ENCODE assay signal across 29 cellular contexts in genomic region chr5:179288101-179288808, GRCh38. TPM values are rescaled to one million over a fixed set of nuclear protein-coding genes. Genes with fewer than 3 reads are reported as not detected.
DNase-seq lines count a peak whose midpoint lies in the region; ATAC-seq, FAIRE-seq and TF ChIP-seq lines count a peak whose summit lies in the region.
"Had no signal": no experiment of that assay in that cellular context is flagged by ENCODE, and none has a peak within 500 bp of the region (broad histone marks: within the 10 kb centered on the region; RNA-seq: fewer than 3 reads in every experiment).

No MANE protein-coding gene starts in this region.

- no peak for TF ChIP-seq RAD21 in liver (IDR thresholded peaks at IDR 0.05)
- no peak for TF ChIP-seq RAD21 in HepG2 (CRISPR knock-in tag; IDR thresholded peaks at IDR 0.05)

- POLR2A ChIA-PET in HepG2 (lab: Yijun Ruan, JAX) = no interaction called here

- TF ChIP-seq EP300 in HepG2 (IDR thresholded peaks at IDR 0.05; ENCODE audit: low read depth in 2 of 2, low read length in 2 of 2) (no peak), HepG2 (CRISPR knock-in tag; IDR thresholded peaks at IDR 0.05; ENCODE audit: borderline replicate concordance) (no peak)

- H3K27me3 ChIP-seq in liver (ENCODE audit: control insufficient read depth in 4 of 4, insufficient read depth in 4 of 4, low read length in 3 of 4) (no peaks in the 10 kb centered on the region), HepG2 (ENCODE audit: control insufficient read depth in 1 of 2, insufficient read depth in 2 of 2, low read length in 2 of 2) (peaks cover 4 to 20% of the 10 kb centered on the region in 2 experiments; a peak in 4 of 5 replicates), right lobe of liver (no peaks in the 10 kb centered on the region), gastrocnemius medialis (no peaks in the 10 kb centered on the region)
- H3K27me3 ChIP-seq: Peyer's patch had no signal

- ATAC-seq in HepG2 (no peak), right lobe of liver (no peak), gastrocnemius medialis (peak in 1 of 2 donors; percentile 10)
- ATAC-seq: A549; activated naive CD4-positive, alpha-beta T cell treated with anti-CD3 and anti-CD28 coated beads, Interleukin-2, amount 50 U/mL, for 72 hours; activated T-cell treated with anti-CD3 and anti-CD28 coated beads, Interleukin-2, amount 50 U/mL, for 72 hours; GM12878; stimulated activated memory B cell treated with anti-CD40 and anti-IgM and Interleukin-4, amounts not matched to agents 10 μg/mL and 1 μg/mL and 100 μg/mL, for 72 hours had no signal

- H3K9me3 ChIP-seq in liver (ENCODE audit: control insufficient read depth in 4 of 4, low read length in 3 of 4) (no peaks in the 10 kb centered on the region), HepG2 (ENCODE audit: low read length) (no peaks in the 10 kb centered on the region), right lobe of liver (no peaks in the 10 kb centered on the region), gastrocnemius medialis (no peaks in the 10 kb centered on the region)
- H3K9me3 ChIP-seq: A549, Peyer's patch, prostate gland had no signal

- H3K4me3 ChIP-seq in liver (ENCODE audit: low read depth in 1 of 3, low read length in 3 of 3) (no peak overlapping the region), HepG2 (replicated peaks in 1 of 3; ENCODE audit: insufficient read depth in 1 of 3, low read depth in 2 of 3, low read length in 3 of 3) (no peak overlapping the region), right lobe of liver (no peak overlapping the region), gastrocnemius medialis (no peak overlapping the region)
- H3K4me3 ChIP-seq: A549, GM12878, Peyer's patch, prostate gland, SK-N-MC had no signal

- no peaks in the 10 kb centered on the region for H3K79me2 ChIP-seq in HepG2 (ENCODE audit: insufficient read depth, low read length)

- DNase-seq in HepG2 (ENCODE audit: low spot score) (no peak), right lobe of liver (peak in 2 of 3 donors; percentile 7 to 37), gastrocnemius medialis (no peak), HK-2 (ENCODE audit: unreplicated experiment) (no peak), SKM-1 treated with dmso at 0.1 percent for 144 hours (lab: John Stamatoyannopoulos, UW; ENCODE audit: unreplicated experiment) (no peak)
- DNase-seq in activated CD8-positive, alpha-beta memory T cell treated with anti-CD3 and anti-CD28 coated beads for 24 hours = no peak
- DNase-seq in stimulated activated CD4-positive, alpha-beta T cell treated with anti-CD3 and anti-CD28 coated beads, Interleukin-15, amount 100 ng/mL, for 24 hours = no peak
- DNase-seq: activated T-cell treated with anti-CD3 and anti-CD28 coated beads, Interleukin-2, amount 50 U/mL, for 72 hours; dermis blood vessel endothelial cell; GF-D8; H7; hippocampal formation; KBM-7; midbrain; MV-4-11; NCI-H187; NCI-H345; NK-92 treated with Interleukin-12 subunit alpha and Interleukin-12 subunit beta, amount 100 ng/mL, for 24 hours; T1000 had no signal

- 79% methylated on average over 21 of the region's 21 CpGs for WGBS in liver
- 44% methylated on average over 17 of the region's 21 CpGs for WGBS in HepG2 (ENCODE audit: low lambda C conversion rate)
- 88% methylated on average over 7 of the region's 21 CpGs for WGBS in right lobe of liver (ENCODE audit: insufficient coverage, low coverage, low lambda C conversion rate, missing lambda C conversion rate)

- H3K9ac ChIP-seq in liver (ENCODE audit: low read depth in 1 of 2, low read length in 2 of 2) (no peak overlapping the region), HepG2 (ENCODE audit: insufficient read depth, low read depth, low read length) (no peak overlapping the region)

- no peak overlapping the region for H2AFZ ChIP-seq in HepG2 (ENCODE audit: low read length)

- CTCF ChIA-PET in HepG2 (lab: Yijun Ruan, JAX; ENCODE audit: low intra/inter-chr PET ratio, low total read pairs) = no interaction called here

- in situ Hi-C loops in HepG2 (cut with HindIII; ENCODE audit: extremely low pct_ligation_motif_present, low pct_unique_long_range_greater_than_20kb) = no loop called here
- in situ Hi-C loops in gastrocnemius medialis (cut with MboI; ENCODE audit: low sequenced_read_pairs in 4 of 4) = no loop called here

- H3K4me1 ChIP-seq in liver (ENCODE audit: control insufficient read depth in 4 of 4, insufficient read depth in 4 of 4, low read length in 3 of 4) = no peaks in the 10 kb centered on the region
- H3K4me1 ChIP-seq in HepG2 (ENCODE audit: insufficient read depth, low read length) = no peaks in the 10 kb centered on the region
- H3K4me1 ChIP-seq in right lobe of liver = no peaks in the 10 kb centered on the region
- H3K4me1 ChIP-seq in gastrocnemius medialis = peaks cover 30 to 35% of the 10 kb centered on the region in 2 donors
- H3K4me1 ChIP-seq: A549, Peyer's patch, prostate gland had no signal

- no peak for FAIRE-seq in HepG2 (lab: Jason Lieb, UNC)
- FAIRE-seq: A549, endothelial cell of umbilical vein, GM12878 had no signal

- no peaks in the 10 kb centered on the region for H4K20me1 ChIP-seq in HepG2 (ENCODE audit: insufficient read depth, low read length)

- TF ChIP-seq POLR2A in HepG2 (IDR thresholded peaks at IDR 0.05; ENCODE audit: insufficient read depth in 1 of 2, low read depth in 2 of 2, low read length in 2 of 2) = no peak
- TF ChIP-seq POLR2A in right lobe of liver (IDR thresholded peaks at IDR 0.05) = no peak
- TF ChIP-seq POLR2A in gastrocnemius medialis (IDR thresholded peaks at IDR 0.05) = no peak

- H3K36me3 ChIP-seq in liver (ENCODE audit: control insufficient read depth in 4 of 4, insufficient read depth in 3 of 4, low read depth in 1 of 4, low read length in 3 of 4) (no peaks in the 10 kb centered on the region), HepG2 (replicated peaks in 1 of 2; ENCODE audit: control insufficient read depth in 1 of 2, insufficient read depth in 2 of 2, low read length in 2 of 2) (no peaks in the 10 kb centered on the region), right lobe of liver (no peaks in the 10 kb centered on the region), gastrocnemius medialis (no peaks in the 10 kb centered on the region)
- H3K36me3 ChIP-seq: Peyer's patch, prostate gland had no signal

- TF ChIP-seq CTCF in liver (IDR thresholded peaks at IDR 0.05; ENCODE audit: low read depth, low read length, missing input control) (no peak), HepG2 (CRISPR knock-in tag; IDR thresholded peaks at IDR 0.05) (no peak), right lobe of liver (IDR thresholded peaks at IDR 0.05) (no peak), gastrocnemius medialis (IDR thresholded peaks at IDR 0.05 in 4 of 5, conservative IDR thresholded peaks at IDR 0.05 in 1 of 5) (no peak)

- H3K4me2 ChIP-seq in HepG2 (ENCODE audit: low read depth, low read length) = no peak overlapping the region
- H3K4me2 ChIP-seq: A549 had no signal

- H3K27ac ChIP-seq in liver (ENCODE audit: low read depth in 1 of 2, low read length in 2 of 2) = peak overlapping the region; percentile 10 to 46
- no peak overlapping the region for H3K27ac ChIP-seq in HepG2 (ENCODE audit: extremely low read length, insufficient read depth, low read length)
- no peak overlapping the region for H3K27ac ChIP-seq in right lobe of liver
- H3K27ac ChIP-seq in gastrocnemius medialis = peak overlapping the region in 3 of 4 donors; percentile 52 to 68 (median 65)
- H3K27ac ChIP-seq: A549, Peyer's patch, prostate gland, SK-N-MC had no signal

- intact Hi-C loops in HepG2 (cut with micrococcal nuclease; ENCODE audit: unreplicated experiment) (no loop called here), right lobe of liver (cut with DNase I) (no loop called here), gastrocnemius medialis (cut with DNase I; ENCODE audit: low total_unique reads) (loop anchor here (10.0 kb wide), 1 partner anchor 337 kb away; the partner anchor contains the start of gene HNRNPH1)

- no TSS peak for BruUV-seq in HepG2 (replicated peaks; lab: Mats Ljungman, UMichigan)

TF ChIP-seq in HepG2, 621 proteins besides CTCF, POLR2A, EP300 and RAD21 (continues in another document):
- no peak for TF ChIP-seq MXD4 (CRISPR knock-in tag; IDR thresholded peaks at IDR 0.05)
- no peak for TF ChIP-seq ZNF367 (CRISPR knock-in tag; IDR thresholded peaks at IDR 0.05; ENCODE audit: borderline replicate concordance)
- TF ChIP-seq TOE1 (CRISPR knock-in tag; IDR thresholded peaks at IDR 0.05) = no peak
- TF ChIP-seq FOXA1 (IDR thresholded peaks at IDR 0.05) = no peak
- TF ChIP-seq FOXA1 (CRISPR knock-in tag; IDR thresholded peaks at IDR 0.05) = no peak
- no peak for TF ChIP-seq STAT5B (CRISPR knock-in tag; IDR thresholded peaks at IDR 0.05)
- TF ChIP-seq SNRNP70 (IDR thresholded peaks at IDR 0.05; ENCODE audit: low read depth, low read length) = no peak

RNA-seq across cellular contexts. Expression of gene ADAMTS2, which starts 57.0 kb away (rescaled TPM):
- total RNA-seq in liver = 10 to 100 TPM; 12.4 to 24.3 TPM
- 10 to 100 TPM in 1 of 2 donors, 1 to 10 TPM in 1; 2.7 to 11.6 TPM for polyA plus RNA-seq in liver
- 0.18 and 0.24 TPM in 2 replicates for total RNA-seq in HepG2 (2016; rRNA removed; fragmentation: Illumina TruSeq; extraction: Trizol)
- 0.09 and 0.10 TPM in 2 replicates for total RNA-seq in HepG2 (2016; cell fraction: cytosol; rRNA removed; fragmentation: Illumina TruSeq; extraction: Trizol; ENCODE audit: low read depth)
- total RNA-seq in HepG2 (2016; cell fraction: insoluble cytoplasmic fraction; rRNA removed; fragmentation: Illumina TruSeq; extraction: Trizol) = 0.15 and 0.17 TPM in 2 replicates
- 0.25 and 0.38 TPM in 2 replicates for total RNA-seq in HepG2 (2016; cell fraction: membrane; rRNA removed; fragmentation: Illumina TruSeq; extraction: Trizol)
- total RNA-seq in HepG2 (2016; cell fraction: nucleus; rRNA removed; fragmentation: Illumina TruSeq; extraction: Trizol) = 0.25 and 0.59 TPM in 2 replicates
- 3.5 and 3.6 TPM in 2 replicates for polyA plus RNA-seq in HepG2 (2011; rRNA removed)
- 2.4 and 4.9 TPM in 2 replicates for polyA plus RNA-seq in HepG2 (2011; cell fraction: cytosol; rRNA removed)
- 5.3 and 5.6 TPM in 2 replicates for polyA plus RNA-seq in HepG2 (2011; cell fraction: nucleus; rRNA removed)
- polyA plus RNA-seq in HepG2 (2012) = 2.3 and 2.4 TPM in 2 replicates
- polyA plus RNA-seq in HepG2 (2016; cell fraction: cytosol; fragmentation: Illumina TruSeq; extraction: Trizol; ENCODE audit: low read depth) = 0.26 and 0.29 TPM in 2 replicates
- polyA plus RNA-seq in HepG2 (2016; cell fraction: insoluble cytoplasmic fraction; fragmentation: Illumina TruSeq; extraction: Trizol; ENCODE audit: low read depth) = 0.36 and 0.41 TPM in 2 replicates
- polyA plus RNA-seq in HepG2 (2016; cell fraction: membrane; fragmentation: Illumina TruSeq; extraction: Trizol; ENCODE audit: low read depth) = 0.58 and 0.62 TPM in 2 replicates
- 0.59 and 1.2 TPM in 2 replicates for polyA plus RNA-seq in HepG2 (2016; cell fraction: nucleus; fragmentation: Illumina TruSeq; extraction: Trizol; ENCODE audit: insufficient read depth, low read depth)
- polyA minus RNA-seq in HepG2 (2011; rRNA and poly(A)+ RNA removed; ENCODE audit: low replicate concordance) = 4.6 TPM in 1 of 2 replicates, not detected in the other
- polyA minus RNA-seq in HepG2 (2011; cell fraction: cytosol; rRNA and poly(A)+ RNA removed) = 0.99 and 1.4 TPM in 2 replicates
- 0.90 and 1.7 TPM in 2 replicates for polyA minus RNA-seq in HepG2 (2011; cell fraction: nucleus; rRNA and poly(A)+ RNA removed)
- total RNA-seq in right lobe of liver = 10 to 100 TPM in 5 of 6 experiments, 1 to 10 TPM in 1; 6.3 to 18.9 (median 13.5) TPM
- total RNA-seq in gastrocnemius medialis = 1 to 10 TPM in 3 of 4 donors, under 1 TPM in 1; 0.78 to 3.8 (median 2.0) TPM
- total RNA-seq: activated CD8-positive, alpha-beta memory T cell treated with anti-CD3 and anti-CD28 coated beads for 36 hours; activated naive CD4-positive, alpha-beta T cell treated with anti-CD3 and anti-CD28 coated beads, Interleukin-2, amount 50 U/mL, for 72 hours; activated T-cell treated with anti-CD3 and anti-CD28 coated beads, Interleukin-2, amount 50 U/mL, for 72 hours; endothelial cell of umbilical vein had no signal
- polyA plus RNA-seq: A549, endothelial cell of umbilical vein had no signal

Comparison
In these comparisons a context has a peak if more than half of its experiments do, and no peak if none do; other contexts are left out.
1. H3K27ac ChIP-seq: peak in liver (2 of 2) and gastrocnemius medialis (3 of 4); none in HepG2 (single experiment) and right lobe of liver (0 of 3).
2. DNase-seq: peak in right lobe of liver (2 of 3); none in HepG2 (single experiment), gastrocnemius medialis (0 of 2), activated CD8-positive, alpha-beta memory T cell treated with anti-CD3 and anti-CD28 coated beads for 24 hours (single experiment), HK-2 (single experiment), stimulated activated CD4-positive, alpha-beta T cell treated with anti-CD3 and anti-CD28 coated beads, Interleukin-15, amount 100 ng/mL, for 24 hours (single experiment) and SKM-1 treated with dmso at 0.1 percent for 144 hours (single experiment).